Comparison of ENCODE assay signal across 16 cellular contexts in genomic region chr20:34534391-34535165, GRCh38.
"Had no signal": no experiment of that assay in that cellular context is flagged by ENCODE, and none has a peak within 500 bp of the region (broad histone marks: within the 10 kb centered on the region; RNA-seq: fewer than 3 reads in every experiment).

No MANE protein-coding gene starts in this region.

- H3K27ac Mint-ChIP-seq: activated B cell treated with CpG ODN at 0.5 μM for 24 hours; activated CD4-positive, alpha-beta T cell treated with anti-CD3 and anti-CD28 coated beads, Interleukin-2, amount 10 ng/mL, durations not matched to agents 24 days and 14 days; activated T-helper 17 cell treated with anti-CD3 and anti-CD28 coated beads, Interleukin-2, amount 50 U/mL, for 72 hours; T-helper 1 cell treated with Interleukin-12 subunit alpha and Interleukin-12 subunit beta and Interleukin-4 antibody, amounts not matched to agents 30 μg/mL and 1 μg/mL, for 36 hours had no signal

- DNase-seq: activated B cell treated with CpG ODN at 0.5 μM for 24 hours; activated CD4-positive, alpha-beta T cell treated with anti-CD3 and anti-CD28 coated beads, Interleukin-2, amount 10 ng/mL, durations not matched to agents 24 days and 14 days; activated CD8-positive, alpha-beta memory T cell treated with anti-CD3 and anti-CD28 coated beads, Interleukin-2, amount 50 U/mL, for 48 hours; activated naive CD4-positive, alpha-beta T cell treated with anti-CD3 and anti-CD28 coated beads, Interleukin-2, amount 50 U/mL, for 16 hours; colonic mucosa; esophagus squamous epithelium; mesendoderm; ovary; SIG-M5; stimulated activated CD4-positive, alpha-beta T cell treated with anti-CD3 and anti-CD28 coated beads, Interleukin-1b, Interleukin-23, amount 100 ng/mL, for 48 hours; stimulated activated naive CD4-positive, alpha-beta T cell treated with Interleukin-2 at 50 U/mL for 16 hours; upper lobe of left lung had no signal

- H3K4me1 ChIP-seq: colonic mucosa had no signal

- H3K9me3 ChIP-seq: colonic mucosa, esophagus squamous epithelium, ovary, upper lobe of left lung had no signal

- H3K36me3 ChIP-seq: ovary had no signal

- ATAC-seq: activated T-helper 17 cell treated with anti-CD3 and anti-CD28 coated beads, Interleukin-2, amount 50 U/mL, for 72 hours; sciatic nerve had no signal

- H3K27me3 Mint-ChIP-seq: activated B cell treated with CpG ODN at 0.5 μM for 24 hours; activated CD4-positive, alpha-beta T cell treated with anti-CD3 and anti-CD28 coated beads, Interleukin-2, amount 10 ng/mL, durations not matched to agents 24 days and 14 days; activated T-helper 17 cell treated with anti-CD3 and anti-CD28 coated beads, Interleukin-2, amount 50 U/mL, for 72 hours had no signal

- H3K4me3 ChIP-seq: cardiac muscle cell, colonic mucosa, esophagus squamous epithelium, ovary, upper lobe of left lung had no signal

- H3K4me3 Mint-ChIP-seq: activated B cell treated with CpG ODN at 0.5 μM for 24 hours; activated CD4-positive, alpha-beta T cell treated with anti-CD3 and anti-CD28 coated beads, Interleukin-2, amount 10 ng/mL, durations not matched to agents 24 days and 14 days; activated T-helper 17 cell treated with anti-CD3 and anti-CD28 coated beads, Interleukin-2, amount 50 U/mL, for 72 hours; T-helper 1 cell treated with Interleukin-12 subunit alpha and Interleukin-12 subunit beta and Interleukin-4 antibody, amounts not matched to agents 30 μg/mL and 1 μg/mL, for 36 hours had no signal

- H3K27me3 ChIP-seq: cardiac muscle cell, colonic mucosa, esophagus squamous epithelium, ovary, upper lobe of left lung had no signal

- H3K27ac ChIP-seq: cardiac muscle cell, colonic mucosa, esophagus squamous epithelium, ovary, upper lobe of left lung had no signal

- H3K4me1 Mint-ChIP-seq: activated B cell treated with CpG ODN at 0.5 μM for 24 hours; activated T-helper 17 cell treated with anti-CD3 and anti-CD28 coated beads, Interleukin-2, amount 50 U/mL, for 72 hours had no signal

- H3K9me3 Mint-ChIP-seq: activated B cell treated with CpG ODN at 0.5 μM for 24 hours; activated CD4-positive, alpha-beta T cell treated with anti-CD3 and anti-CD28 coated beads, Interleukin-2, amount 10 ng/mL, durations not matched to agents 24 days and 14 days; activated T-helper 17 cell treated with anti-CD3 and anti-CD28 coated beads, Interleukin-2, amount 50 U/mL, for 72 hours; T-helper 1 cell treated with Interleukin-12 subunit alpha and Interleukin-12 subunit beta and Interleukin-4 antibody, amounts not matched to agents 30 μg/mL and 1 μg/mL, for 36 hours had no signal
